ENCODE assay signal across 25 cellular contexts in the genomic region with DNA sequence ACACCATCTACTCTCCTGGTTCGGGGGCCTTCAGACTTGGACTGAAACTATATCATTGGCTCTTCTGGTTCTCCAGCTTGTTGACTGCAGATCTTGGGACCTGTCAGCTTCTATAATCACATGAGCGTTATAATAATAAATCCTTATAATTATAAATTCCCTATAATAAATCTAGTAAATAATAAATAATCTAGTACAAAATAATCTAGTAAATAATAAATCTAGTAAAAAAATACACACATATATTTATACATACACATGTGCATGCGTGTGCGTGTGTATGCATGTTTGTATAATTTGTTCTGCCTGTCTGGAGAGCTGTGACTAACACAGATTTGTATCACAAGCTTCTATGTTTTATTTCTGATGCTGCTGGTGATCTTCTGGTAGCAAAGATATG. TPM values are rescaled to one million over a fixed set of nuclear protein-coding genes. Genes with fewer than 3 reads are reported as not detected.
DNase-seq lines count a peak whose midpoint lies in the region; ATAC-seq and TF ChIP-seq lines count a peak whose summit lies in the region.
"Had no signal": no experiment of that assay in that cellular context is flagged by ENCODE, and none has a peak within 500 bp of the region (broad histone marks: within the 10 kb centered on the region; RNA-seq: fewer than 3 reads in every experiment).

No MANE protein-coding gene starts in this region.

- ATAC-seq in WTC11, result no peak
- ATAC-seq: A549; CD8-positive, alpha-beta T cell had no signal

- peaks cover 8% of the 10 kb centered on the region for H3K9me3 Mint-ChIP-seq in WTC11
- H3K9me3 Mint-ChIP-seq: CD4-positive, alpha-beta T cell had no signal

- TF ChIP-seq CTCF in WTC11 (IDR thresholded peaks at IDR 0.05), result no peak

- peaks cover 6% of the 10 kb centered on the region for H3K36me3 Mint-ChIP-seq in WTC11
- H3K36me3 Mint-ChIP-seq: CD14-positive monocyte; CD4-positive, alpha-beta memory T cell; CD4-positive, CD25-positive, alpha-beta regulatory T cell; CD8-positive, alpha-beta T cell had no signal

- CTCF ChIA-PET in WTC11 (lab: Charles Lee), result no interaction called here

- no peak overlapping the region for H3K27ac Mint-ChIP-seq in WTC11
- H3K27ac Mint-ChIP-seq: B cell; CD14-positive monocyte; CD4-positive, alpha-beta memory T cell; CD4-positive, alpha-beta T cell; CD4-positive, CD25-positive, alpha-beta regulatory T cell; CD8-positive, alpha-beta T cell had no signal

- POLR2A ChIA-PET in WTC11 (lab: Charles Lee), result no interaction called here

- H3K27me3 Mint-ChIP-seq in WTC11 (ENCODE audit: low read depth), result no peaks in the 10 kb centered on the region
- H3K27me3 Mint-ChIP-seq: B cell; CD4-positive, CD25-positive, alpha-beta regulatory T cell had no signal

- H3K4me3 Mint-ChIP-seq in WTC11, result no peak overlapping the region
- H3K4me3 Mint-ChIP-seq: B cell; CD14-positive monocyte; CD4-positive, alpha-beta memory T cell; CD4-positive, alpha-beta T cell; CD4-positive, CD25-positive, alpha-beta regulatory T cell; CD8-positive, alpha-beta memory T cell; CD8-positive, alpha-beta T cell had no signal

- DNase-seq in WTC11 (ENCODE audit: low spot score), result no peak
- no peak for DNase-seq in RPMI8226
- DNase-seq: 8988T; ACHN; AML-193; BE2C; C1 segment of cervical spinal cord; Caco-2; Calu3; CD4-positive, alpha-beta memory T cell; CD4-positive, alpha-beta T cell; CD4-positive, CD25-positive, alpha-beta regulatory T cell; CD8-positive, alpha-beta memory T cell; CD8-positive, alpha-beta T cell; COR-L47; DMS 273 treated with DMSO at 0.1 percent for 48 hours; DMS153; DMS53; DMS79; DMS79 treated with DMSO at 0.1 percent for 48 hours; DND-41; EL had no signal

- H3K4me1 Mint-ChIP-seq in WTC11, result no peaks in the 10 kb centered on the region
- H3K4me1 Mint-ChIP-seq: B cell; CD14-positive monocyte; CD4-positive, alpha-beta memory T cell; CD4-positive, CD25-positive, alpha-beta regulatory T cell; CD8-positive, alpha-beta memory T cell had no signal

TF ChIP-seq in WTC11, 78 proteins besides CTCF, POLR2A, EP300 and RAD21:
- TF ChIP-seq RORB (CRISPR knock-in tag; IDR thresholded peaks at IDR 0.05), result no peak
- peak; percentile 92 for TF ChIP-seq HMGA2 (CRISPR knock-in tag; IDR thresholded peaks at IDR 0.05)
- TF ChIP-seq, protein P1, sequence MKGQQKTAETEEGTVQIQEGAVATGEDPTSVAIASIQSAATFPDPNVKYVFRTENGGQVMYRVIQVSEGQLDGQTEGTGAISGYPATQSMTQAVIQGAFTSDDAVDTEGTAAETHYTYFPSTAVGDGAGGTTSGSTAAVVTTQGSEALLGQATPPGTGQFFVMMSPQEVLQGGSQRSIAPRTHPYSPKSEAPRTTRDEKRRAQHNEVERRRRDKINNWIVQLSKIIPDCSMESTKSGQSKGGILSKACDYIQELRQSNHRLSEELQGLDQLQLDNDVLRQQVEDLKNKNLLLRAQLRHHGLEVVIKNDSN (CRISPR knock-in tag; IDR thresholded peaks at IDR 0.05), result no peak
- no peak for TF ChIP-seq SOX15 (CRISPR knock-in tag; IDR thresholded peaks at IDR 0.05)
- TF ChIP-seq, protein P2, sequence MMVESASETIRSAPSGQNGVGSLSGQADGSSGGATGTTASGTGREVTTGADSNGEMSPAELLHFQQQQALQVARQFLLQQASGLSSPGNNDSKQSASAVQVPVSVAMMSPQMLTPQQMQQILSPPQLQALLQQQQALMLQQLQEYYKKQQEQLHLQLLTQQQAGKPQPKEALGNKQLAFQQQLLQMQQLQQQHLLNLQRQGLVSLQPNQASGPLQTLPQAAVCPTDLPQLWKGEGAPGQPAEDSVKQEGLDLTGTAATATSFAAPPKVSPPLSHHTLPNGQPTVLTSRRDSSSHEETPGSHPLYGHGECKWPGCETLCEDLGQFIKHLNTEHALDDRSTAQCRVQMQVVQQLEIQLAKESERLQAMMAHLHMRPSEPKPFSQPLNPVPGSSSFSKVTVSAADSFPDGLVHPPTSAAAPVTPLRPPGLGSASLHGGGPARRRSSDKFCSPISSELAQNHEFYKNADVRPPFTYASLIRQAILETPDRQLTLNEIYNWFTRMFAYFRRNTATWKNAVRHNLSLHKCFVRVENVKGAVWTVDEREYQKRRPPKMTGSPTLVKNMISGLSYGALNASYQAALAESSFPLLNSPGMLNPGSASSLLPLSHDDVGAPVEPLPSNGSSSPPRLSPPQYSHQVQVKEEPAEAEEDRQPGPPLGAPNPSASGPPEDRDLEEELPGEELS (CRISPR knock-in tag; IDR thresholded peaks at IDR 0.05), result no peak

RNA-seq across cellular contexts. Expression of gene KATNAL2, which starts 40.8 kb away (rescaled TPM):
- total RNA-seq in WTC11 (2021), result 9.9 to 12.1 TPM (median 11.7 TPM) in 3 replicates
- total RNA-seq: Caco-2; CD4-positive, CD25-positive, alpha-beta regulatory T cell had no signal

RNA-seq across cellular contexts. Expression of gene PIAS2, which starts 40.9 kb away (rescaled TPM):
- 50.7 to 60.6 TPM (median 57.8 TPM) in 3 replicates for total RNA-seq in WTC11 (2021)
